ENCODE assay signal across 2 cellular contexts in the genomic region with DNA sequence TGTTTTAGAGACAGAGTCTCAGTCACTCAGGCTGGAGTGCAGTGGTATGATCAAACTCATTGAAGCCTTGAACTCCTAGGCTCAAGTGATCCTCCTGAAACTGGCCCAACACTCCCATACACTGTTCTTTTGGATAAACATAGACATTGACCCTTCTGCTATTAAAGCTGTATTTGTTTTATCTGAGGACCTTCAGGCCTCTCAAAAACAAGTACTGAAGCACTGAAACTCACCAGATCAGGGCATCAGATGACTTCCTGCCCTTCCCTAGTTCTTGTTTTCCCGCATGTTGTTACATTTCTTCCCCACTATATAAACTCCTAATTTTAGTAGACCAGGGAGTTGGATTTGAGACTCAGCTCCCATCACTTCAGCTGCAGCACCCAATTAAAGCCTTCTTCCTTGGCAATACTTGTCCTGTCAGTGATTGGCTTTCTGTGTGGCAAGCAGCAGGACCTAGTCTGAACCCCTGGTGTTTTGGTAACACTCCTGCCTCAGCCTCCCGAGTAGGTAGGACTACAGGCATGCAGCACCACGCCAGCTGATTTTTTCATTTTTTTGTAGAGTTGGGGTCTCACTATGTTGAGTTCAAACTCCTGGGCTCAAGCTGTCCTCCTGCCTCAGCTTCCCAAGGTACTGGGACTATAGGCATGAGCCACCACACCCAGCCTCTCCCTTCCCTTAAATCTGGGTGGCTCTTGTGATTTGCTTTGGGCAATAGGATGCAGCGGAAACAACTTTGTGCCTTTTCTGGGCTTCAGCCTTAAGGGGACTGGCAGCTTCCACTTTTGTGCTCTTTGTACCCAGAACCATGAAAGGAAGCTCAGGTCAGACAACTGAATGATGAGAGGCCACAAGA.
TF ChIP-seq lines count a peak whose summit lies in the region.

No MANE protein-coding gene starts in this region.

TF ChIP-seq in IMR-90, 13 proteins besides CTCF, POLR2A, EP300 and RAD21:
- TF ChIP-seq RCOR1 (IDR thresholded peaks at IDR 0.05; ENCODE audit: insufficient replicate concordance, low read length) = no peak
- TF ChIP-seq FOS (IDR thresholded peaks at IDR 0.05; ENCODE audit: low read depth, low read length) = no peak
- TF ChIP-seq RFX5 (IDR thresholded peaks at IDR 0.05; ENCODE audit: low read depth, low read length) = no peak
- TF ChIP-seq BHLHE40 (IDR thresholded peaks at IDR 0.05; ENCODE audit: low read depth, low read length) = no peak
- TF ChIP-seq NFE2L2 (IDR thresholded peaks at IDR 0.05; ENCODE audit: low read depth, low read length) = no peak
- no peak for TF ChIP-seq MAFK (IDR thresholded peaks at IDR 0.05; ENCODE audit: low read depth, low read length)
- TF ChIP-seq MAZ (IDR thresholded peaks at IDR 0.05; ENCODE audit: borderline replicate concordance, low read depth, low read length) = no peak
- TF ChIP-seq MXI1 (IDR thresholded peaks at IDR 0.05; ENCODE audit: borderline replicate concordance, low read depth, low read length) = no peak
- TF ChIP-seq CEBPB (IDR thresholded peaks at IDR 0.05; ENCODE audit: low read depth, low read length) = no peak
- TF ChIP-seq, protein P1, sequence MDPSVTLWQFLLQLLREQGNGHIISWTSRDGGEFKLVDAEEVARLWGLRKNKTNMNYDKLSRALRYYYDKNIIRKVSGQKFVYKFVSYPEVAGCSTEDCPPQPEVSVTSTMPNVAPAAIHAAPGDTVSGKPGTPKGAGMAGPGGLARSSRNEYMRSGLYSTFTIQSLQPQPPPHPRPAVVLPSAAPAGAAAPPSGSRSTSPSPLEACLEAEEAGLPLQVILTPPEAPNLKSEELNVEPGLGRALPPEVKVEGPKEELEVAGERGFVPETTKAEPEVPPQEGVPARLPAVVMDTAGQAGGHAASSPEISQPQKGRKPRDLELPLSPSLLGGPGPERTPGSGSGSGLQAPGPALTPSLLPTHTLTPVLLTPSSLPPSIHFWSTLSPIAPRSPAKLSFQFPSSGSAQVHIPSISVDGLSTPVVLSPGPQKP (IDR thresholded peaks at IDR 0.05; ENCODE audit: borderline replicate concordance, low read depth, low read length) = no peak
- no peak for TF ChIP-seq SMC3 (IDR thresholded peaks at IDR 0.05; ENCODE audit: low read depth, low read length)
- TF ChIP-seq, protein P2, sequence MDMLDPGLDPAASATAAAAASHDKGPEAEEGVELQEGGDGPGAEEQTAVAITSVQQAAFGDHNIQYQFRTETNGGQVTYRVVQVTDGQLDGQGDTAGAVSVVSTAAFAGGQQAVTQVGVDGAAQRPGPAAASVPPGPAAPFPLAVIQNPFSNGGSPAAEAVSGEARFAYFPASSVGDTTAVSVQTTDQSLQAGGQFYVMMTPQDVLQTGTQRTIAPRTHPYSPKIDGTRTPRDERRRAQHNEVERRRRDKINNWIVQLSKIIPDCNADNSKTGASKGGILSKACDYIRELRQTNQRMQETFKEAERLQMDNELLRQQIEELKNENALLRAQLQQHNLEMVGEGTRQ (IDR thresholded peaks at IDR 0.05; ENCODE audit: low read depth, low read length) = no peak

TF ChIP-seq in H1, 55 proteins besides CTCF, POLR2A, EP300 and RAD21:
- no peak for TF ChIP-seq SAP30 (IDR thresholded peaks at IDR 0.05; ENCODE audit: insufficient read depth, insufficient replicate concordance, low read length)
- TF ChIP-seq SUZ12 (IDR thresholded peaks at IDR 0.05; ENCODE audit: low read length) = no peak
- no peak for TF ChIP-seq POLR2AphosphoS5 (IDR thresholded peaks at IDR 0.05; ENCODE audit: low read depth, low read length)
- TF ChIP-seq JUN (IDR thresholded peaks at IDR 0.05; ENCODE audit: low read depth, low read length) = no peak
- no peak for TF ChIP-seq RNF2 (IDR thresholded peaks at IDR 0.05; ENCODE audit: borderline replicate concordance, low read depth, low read length, missing control alignments, poor library complexity, severe bottlenecking)
- no peak for TF ChIP-seq FOSL1 (IDR thresholded peaks at IDR 0.05; ENCODE audit: insufficient read depth, low read depth, low read length)
- no peak for TF ChIP-seq TBP (IDR thresholded peaks at IDR 0.05; ENCODE audit: low read depth, low read length)
- TF ChIP-seq KDM1A (IDR thresholded peaks at IDR 0.05; ENCODE audit: borderline replicate concordance, low read length) = no peak
- no peak for TF ChIP-seq TEAD4 (IDR thresholded peaks at IDR 0.05; ENCODE audit: low read depth, low read length)
- TF ChIP-seq HDAC6 (IDR thresholded peaks at IDR 0.05; ENCODE audit: low read depth, low read length) = no peak
